ENCODE assay signal across 1 cellular context in genomic region chr6:24311775-24312174, GRCh38.
TF ChIP-seq lines count a peak whose summit lies in the region.

No MANE protein-coding gene starts in this region.

TF ChIP-seq in HepG2, 621 proteins besides CTCF, POLR2A, EP300 and RAD21:
- TF ChIP-seq, protein P1, sequence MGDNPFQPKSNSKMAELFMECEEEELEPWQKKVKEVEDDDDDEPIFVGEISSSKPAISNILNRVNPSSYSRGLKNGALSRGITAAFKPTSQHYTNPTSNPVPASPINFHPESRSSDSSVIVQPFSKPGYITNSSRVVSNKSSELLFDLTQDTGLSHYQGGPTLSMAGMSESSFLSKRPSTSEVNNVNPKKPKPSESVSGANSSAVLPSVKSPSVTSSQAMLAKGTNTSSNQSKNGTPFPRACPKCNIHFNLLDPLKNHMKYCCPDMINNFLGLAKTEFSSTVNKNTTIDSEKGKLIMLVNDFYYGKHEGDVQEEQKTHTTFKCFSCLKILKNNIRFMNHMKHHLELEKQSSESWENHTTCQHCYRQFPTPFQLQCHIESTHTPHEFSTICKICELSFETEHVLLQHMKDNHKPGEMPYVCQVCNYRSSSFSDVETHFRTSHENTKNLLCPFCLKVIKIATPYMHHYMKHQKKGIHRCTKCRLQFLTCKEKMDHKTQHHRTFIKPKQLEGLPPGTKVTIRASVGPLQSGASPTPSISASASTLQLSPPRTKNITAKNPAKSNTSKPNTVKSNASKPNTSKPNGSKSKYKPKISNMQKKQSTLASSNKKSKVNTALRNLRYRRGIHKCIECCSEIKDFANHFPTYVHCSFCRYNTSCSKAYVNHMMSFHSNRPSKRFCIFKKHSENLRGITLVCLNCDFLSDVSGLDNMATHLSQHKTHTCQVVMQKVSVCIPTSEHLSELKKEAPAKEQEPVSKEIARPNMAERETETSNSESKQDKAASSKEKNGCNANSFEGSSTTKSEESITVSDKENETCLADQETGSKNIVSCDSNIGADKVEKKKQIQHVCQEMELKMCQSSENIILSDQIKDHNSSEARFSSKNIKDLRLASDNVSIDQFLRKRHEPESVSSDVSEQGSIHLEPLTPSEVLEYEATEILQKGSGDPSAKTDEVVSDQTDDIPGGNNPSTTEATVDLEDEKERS (CRISPR knock-in tag; IDR thresholded peaks at IDR 0.05), result 0 out of 2 replicates have a peak, but pooled peaks have one; percentile 25
TF ChIP-seq in HepG2: peak in this region for 1; not testable (repeated sequence) for 620.
